Comparison of ENCODE assay signal across 8 cellular contexts in genomic region chr3:160981217-160981938, GRCh38.
DNase-seq lines count a peak whose midpoint lies in the region; ATAC-seq and TF ChIP-seq lines count a peak whose summit lies in the region.

No MANE protein-coding gene starts in this region.

- H3K36me3 ChIP-seq in thyroid gland (no peaks in the 10 kb centered on the region), suprapubic skin (no peaks in the 10 kb centered on the region)

- H3K27me3 ChIP-seq in thyroid gland (no peaks in the 10 kb centered on the region), suprapubic skin (no peaks in the 10 kb centered on the region)

- peak; percentile 76 for ATAC-seq in HG03558 (IDR thresholded peaks at IDR 0.05; ENCODE audit: extremely low read depth, unreplicated experiment)

- H3K27ac ChIP-seq in thyroid gland (no peak overlapping the region), suprapubic skin (no peak overlapping the region)

- H3K36me3 Mint-ChIP-seq in Calu3 (ENCODE audit: insufficient read depth, unreplicated experiment): peaks cover 8% of the 10 kb centered on the region

- peaks cover 30% of the 10 kb centered on the region for H3K4me1 Mint-ChIP-seq in Calu3 (ENCODE audit: low read depth, unreplicated experiment)

- 96 to 97% methylated on average over 3 of the region's 3 CpGs for WGBS in thyroid gland, 2 donors
- WGBS in suprapubic skin: 92% methylated on average over 3 of the region's 3 CpGs

- TF ChIP-seq CTCF in Calu3 (IDR thresholded peaks at IDR 0.05; ENCODE audit: unreplicated experiment): no peak
- no peak for TF ChIP-seq CTCF in GM20000 (IDR thresholded peaks at IDR 0.05; ENCODE audit: extremely low read depth, missing control alignments)
- TF ChIP-seq CTCF in fibroblast of mammary gland (conservative IDR thresholded peaks at IDR 0.05; ENCODE audit: control insufficient read depth, insufficient read depth, low read depth, low read length): no peak
- no peak for TF ChIP-seq CTCF in thyroid gland (IDR thresholded peaks at IDR 0.05)
- no peak for TF ChIP-seq CTCF in suprapubic skin (IDR thresholded peaks at IDR 0.05)

- no peak for TF ChIP-seq EP300 in suprapubic skin (IDR thresholded peaks at IDR 0.05)

- BruUV-seq in Calu3 (replicated peaks; lab: Mats Ljungman, UMichigan): no TSS peak

- H3K4me1 ChIP-seq in thyroid gland (no peaks in the 10 kb centered on the region), suprapubic skin (no peaks in the 10 kb centered on the region)

- H3K27ac Mint-ChIP-seq in Calu3 (ENCODE audit: unreplicated experiment): peak overlapping the region; percentile 83

- H3K4me3 ChIP-seq in fibroblast of mammary gland (ENCODE audit: control insufficient read depth, low read depth, low read length): no peak overlapping the region
- H3K4me3 ChIP-seq in thyroid gland (replicated peaks in 1 of 3): no peak overlapping the region
- H3K4me3 ChIP-seq in suprapubic skin: no peak overlapping the region

- intact Hi-C loops in Calu3 (cut with micrococcal nuclease; ENCODE audit: unreplicated experiment): no loop called here
- intact Hi-C loops in thyroid gland (cut with DNase I): no loop called here

- DNase-seq in Calu3 (no peak), GM20000 (ENCODE audit: low spot score) (peak; percentile 11), fibroblast of mammary gland (ENCODE audit: low read depth) (peak; percentile 23), foreskin melanocyte (no peak), thyroid gland (no peak), suprapubic skin (ENCODE audit: low spot score in 2 of 2) (no peak), SW 1271 (lab: John Stamatoyannopoulos, UW) (no peak)

- CTCF ChIA-PET in Calu3 (lab: Charles Lee): interaction anchor here (0.6 kb wide), 1 partner anchor 1417 kb away, joined by 3 read pairs; no protein-coding TSS in a partner anchor

- H3K27me3 Mint-ChIP-seq in Calu3 (ENCODE audit: unreplicated experiment): no peaks in the 10 kb centered on the region

- H3K9me3 ChIP-seq in thyroid gland: no peaks in the 10 kb centered on the region
- no peaks in the 10 kb centered on the region for H3K9me3 ChIP-seq in suprapubic skin

- no peak overlapping the region for H3K4me3 Mint-ChIP-seq in Calu3 (ENCODE audit: low read depth, unreplicated experiment)

- no peak for TF ChIP-seq POLR2A in thyroid gland (IDR thresholded peaks at IDR 0.05)
- no peak for TF ChIP-seq POLR2A in suprapubic skin (IDR thresholded peaks at IDR 0.05)

- peaks cover 12% of the 10 kb centered on the region for H3K9me3 Mint-ChIP-seq in Calu3 (ENCODE audit: low read depth, unreplicated experiment)

Comparison
In these comparisons a context has a peak if more than half of its experiments do, and no peak if none do; other contexts are left out.
1. DNase-seq: peak in GM20000 (single experiment) and fibroblast of mammary gland (single experiment); none in Calu3 (single experiment), foreskin melanocyte (single experiment), thyroid gland (0 of 2), suprapubic skin (0 of 2) and SW 1271 (0 of 2).